In genomic region chr5:138542120-138542955, GRCh38 we compare ENCODE assay signal across 1 cellular context.
A peak's percentile ranks its signal among the peaks of the same experiment; 100 is the strongest.
TF ChIP-seq lines count a peak whose summit lies in the region.

No MANE protein-coding gene starts in this region.

TF ChIP-seq in HepG2, 621 proteins besides CTCF, POLR2A, EP300 and RAD21 (continued from another document):
- TF ChIP-seq CREB3 (CRISPR knock-in tag; IDR thresholded peaks at IDR 0.05): no peak
- TF ChIP-seq PAXIP1 (CRISPR knock-in tag; conservative IDR thresholded peaks at IDR 0.05): no peak
- no peak for TF ChIP-seq ZBTB39 (CRISPR knock-in tag; IDR thresholded peaks at IDR 0.05)
- no peak for TF ChIP-seq ZNF777 (CRISPR knock-in tag; IDR thresholded peaks at IDR 0.05)
- TF ChIP-seq FUBP1 (CRISPR knock-in tag; IDR thresholded peaks at IDR 0.05; ENCODE audit: borderline replicate concordance): no peak
- 0 out of 2 replicates have a peak, but pooled peaks have one; percentile 0 for TF ChIP-seq ZNF253 (CRISPR knock-in tag; IDR thresholded peaks at IDR 0.05; ENCODE audit: borderline replicate concordance)
- TF ChIP-seq ZNF839 (CRISPR knock-in tag; IDR thresholded peaks at IDR 0.05; ENCODE audit: borderline replicate concordance): no peak
- 0 out of 2 replicates have a peak, but pooled peaks have one; percentile 17 for TF ChIP-seq KDM5B (CRISPR knock-in tag; IDR thresholded peaks at IDR 0.05; ENCODE audit: borderline replicate concordance)
- TF ChIP-seq EZH2 (conservative IDR thresholded peaks at IDR 0.05; ENCODE audit: low read depth, low read length): no peak
- no peak for TF ChIP-seq MXD3 (CRISPR knock-in tag; IDR thresholded peaks at IDR 0.05)
- TF ChIP-seq ZNF788 (CRISPR knock-in tag; IDR thresholded peaks at IDR 0.05; ENCODE audit: borderline replicate concordance): no peak
- TF ChIP-seq TAF1 (CRISPR knock-in tag; IDR thresholded peaks at IDR 0.05): no peak
- TF ChIP-seq ZNF431 (CRISPR knock-in tag; IDR thresholded peaks at IDR 0.05; ENCODE audit: borderline replicate concordance, low read depth): 0 out of 2 replicates have a peak, but pooled peaks have one; percentile 34
- TF ChIP-seq ETS1 (CRISPR knock-in tag; IDR thresholded peaks at IDR 0.05): no peak
- no peak for TF ChIP-seq KLF16 (CRISPR knock-in tag; IDR thresholded peaks at IDR 0.05)
- TF ChIP-seq KLF9 (CRISPR knock-in tag; IDR thresholded peaks at IDR 0.05; ENCODE audit: low read depth): no peak
- 0 out of 2 replicates have a peak, but pooled peaks have one; percentile 17 for TF ChIP-seq FIP1L1 (IDR thresholded peaks at IDR 0.05; ENCODE audit: borderline replicate concordance, insufficient read depth, low read depth, low read length)
- peak; percentile 85 for TF ChIP-seq YY1 (IDR thresholded peaks at IDR 0.05; ENCODE audit: insufficient read depth, insufficient replicate concordance, low read depth, low read length)
- no peak for TF ChIP-seq TBX2 (CRISPR knock-in tag; IDR thresholded peaks at IDR 0.05; ENCODE audit: borderline replicate concordance)
- TF ChIP-seq JUN (CRISPR knock-in tag; IDR thresholded peaks at IDR 0.05): no peak
- no peak for TF ChIP-seq NFATC3 (CRISPR knock-in tag; IDR thresholded peaks at IDR 0.05)
- TF ChIP-seq BCL3 (CRISPR knock-in tag; IDR thresholded peaks at IDR 0.05): no peak
- TF ChIP-seq HNRNPL (IDR thresholded peaks at IDR 0.05; ENCODE audit: low read depth, low read length): 0 out of 2 replicates have a peak, but pooled peaks have one; percentile 56
- TF ChIP-seq ATF5 (CRISPR knock-in tag; IDR thresholded peaks at IDR 0.05; ENCODE audit: low read depth): no peak; the same call in 1 of the 2 replicates
- no peak for TF ChIP-seq ZNF207 (IDR thresholded peaks at IDR 0.05; ENCODE audit: borderline replicate concordance)
- no peak for TF ChIP-seq ZIK1 (CRISPR knock-in tag; IDR thresholded peaks at IDR 0.05; ENCODE audit: borderline replicate concordance, low read depth)
